Comparison of ENCODE assay signal across 21 cellular contexts in the genomic region with DNA sequence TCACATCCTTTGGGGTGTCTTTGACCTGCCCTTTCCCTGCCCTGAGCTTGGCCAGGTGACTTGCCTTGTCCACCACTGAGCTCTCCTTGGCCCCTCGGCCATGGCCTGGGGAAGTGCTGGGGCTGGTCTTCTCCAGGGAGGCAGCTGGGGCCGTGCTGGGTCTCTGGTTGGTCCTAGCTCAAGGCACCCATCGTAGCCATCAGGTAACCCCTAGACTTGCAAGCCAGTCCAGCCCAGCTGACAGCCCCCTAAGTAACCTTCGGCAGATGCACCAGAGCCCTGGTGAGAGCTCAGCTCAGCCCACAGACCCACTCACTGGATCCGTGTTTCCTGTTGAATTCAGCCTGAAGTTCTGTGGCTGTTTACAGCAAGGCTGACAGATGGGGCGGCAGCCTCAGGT.
DNase-seq lines count a peak whose midpoint lies in the region; ATAC-seq and TF ChIP-seq lines count a peak whose summit lies in the region.
"Had no signal": no experiment of that assay in that cellular context is flagged by ENCODE, and none has a peak within 500 bp of the region (broad histone marks: within the 10 kb centered on the region; RNA-seq: fewer than 3 reads in every experiment).

No MANE protein-coding gene starts in this region.

- no peak overlapping the region for H3K4me2 ChIP-seq in SK-N-SH
- H3K4me2 ChIP-seq in BLaER1 treated with 17β-estradiol and CSF1 and Interleukin-3, amounts not matched to agents 10 nM and 100 nM = peak overlapping the region in 10 of 11 experiments; percentile 23 to 87 (median 74); a peak in 18 of 22 replicates

- H3K9ac ChIP-seq in SK-N-SH (no peak overlapping the region), endodermal cell (ENCODE audit: extremely low read depth, low read length, poor library complexity, severe bottlenecking) (no peak overlapping the region)
- peak overlapping the region in 1 of 11 experiments; percentile 29; a peak in 1 of 22 replicates for H3K9ac ChIP-seq in BLaER1 treated with 17β-estradiol and CSF1 and Interleukin-3, amounts not matched to agents 10 nM and 100 nM

- TF ChIP-seq RAD21 in SK-N-SH (IDR thresholded peaks at IDR 0.05; ENCODE audit: low read length) = no peak

- no peaks in the 10 kb centered on the region for H3K36me3 Mint-ChIP-seq in endodermal cell (ENCODE audit: low read depth)
- H3K36me3 Mint-ChIP-seq in activated naive CD4-positive, alpha-beta T cell treated with anti-CD3 and anti-CD28 coated beads, Interleukin-2, amount 10 ng/mL, durations not matched to agents 7 days and 5 days = no peaks in the 10 kb centered on the region
- H3K36me3 Mint-ChIP-seq: CD4-positive, alpha-beta memory T cell had no signal

- TF ChIP-seq EP300 in SK-N-SH (IDR thresholded peaks at IDR 0.05; ENCODE audit: borderline replicate concordance in 1 of 2, low read depth in 1 of 2, low read length in 1 of 2) (no peak), stomach (IDR thresholded peaks at IDR 0.05) (no peak)

- H3K4me3 ChIP-seq in SK-N-SH (ENCODE audit: low read depth in 2 of 2, low read length in 1 of 2) (no peak overlapping the region), endodermal cell (ENCODE audit: low read length) (no peak overlapping the region), stomach (no peak overlapping the region)
- no peak overlapping the region for H3K4me3 ChIP-seq in BLaER1 treated with 17β-estradiol and CSF1 and Interleukin-3, amounts not matched to agents 10 nM and 100 nM

- H3K4me1 Mint-ChIP-seq in endodermal cell = no peaks in the 10 kb centered on the region
- H3K4me1 Mint-ChIP-seq in activated naive CD4-positive, alpha-beta T cell treated with anti-CD3 and anti-CD28 coated beads, Interleukin-2, amount 10 ng/mL, durations not matched to agents 7 days and 5 days = peaks cover 26% of the 10 kb centered on the region
- H3K4me1 Mint-ChIP-seq: CD4-positive, alpha-beta memory T cell had no signal

- TF ChIP-seq POLR2A in stomach (IDR thresholded peaks at IDR 0.05) = no peak

- no peak overlapping the region for H3K27ac ChIP-seq in SK-N-SH (ENCODE audit: low read depth in 2 of 2, low read length in 1 of 2)
- no peak overlapping the region for H3K27ac ChIP-seq in BLaER1 treated with 17β-estradiol and CSF1 and Interleukin-3, amounts not matched to agents 10 nM and 100 nM
- peak overlapping the region; percentile 50 for H3K27ac ChIP-seq in endodermal cell (ENCODE audit: low read depth, low read length)
- no peak overlapping the region for H3K27ac ChIP-seq in stomach

- H3K36me3 ChIP-seq in SK-N-SH (replicated peaks in 1 of 2; ENCODE audit: control insufficient read depth in 1 of 2, insufficient read depth in 2 of 2, low read length in 1 of 2) = no peaks in the 10 kb centered on the region
- H3K36me3 ChIP-seq in BLaER1 treated with 17β-estradiol and CSF1 and Interleukin-3, amounts not matched to agents 10 nM and 100 nM = no peaks in the 10 kb centered on the region
- no peaks in the 10 kb centered on the region for H3K36me3 ChIP-seq in endodermal cell (ENCODE audit: control insufficient read depth, insufficient read depth, low read length)
- H3K36me3 ChIP-seq in stomach = no peaks in the 10 kb centered on the region

- DNase-seq in SK-N-SH (peak; percentile 7), endodermal cell (no peak), stomach (peak; percentile 22)
- DNase-seq in activated naive CD4-positive, alpha-beta T cell treated with anti-CD3 and anti-CD28 coated beads, Interleukin-2, amount 10 ng/mL, durations not matched to agents 7 days and 5 days = no peak
- DNase-seq: 8988T; CD4-positive, alpha-beta memory T cell; GF-D8; GOT3; KBM-7; NCI-H1105; NCI-H1694; NCI-H2081 treated with DMSO at 0.1 percent for 48 hours; NCI-H510A; NCI-H748 treated with DMSO at 0.1 percent for 48 hours; NK-92 treated with Interleukin-12 subunit alpha and Interleukin-12 subunit beta, amount 100 ng/mL, for 24 hours; Right ventricle myocardium superior had no signal

- CTCF ChIA-PET in SK-N-SH (lab: Yijun Ruan, JAX) = no interaction called here
- CTCF ChIA-PET in activated naive CD4-positive, alpha-beta T cell treated with anti-CD3 and anti-CD28 coated beads, Interleukin-2, amount 10 ng/mL, durations not matched to agents 7 days and 5 days (lab: Charles Lee) = no interaction called here

- WGBS in SK-N-SH (ENCODE audit: low lambda C conversion rate) = 6% methylated on average over 3 of the region's 6 CpGs
- 82 to 91% methylated on average over 4 to 6 of the region's 6 CpGs for whole genome bisulfite sequencing in endodermal cell (ENCODE audit: insufficient coverage in 1 of 2, insufficient read length in 1 of 2), 2 experiments
- 75 to 88% (median 85%) methylated on average over 5 to 6 of the region's 6 CpGs for WGBS in stomach, 5 donors

- no peak for ATAC-seq in SK-N-SH treated with all-trans-retinoic acid at 6 μM for 48 hours
- no peak for ATAC-seq in GM21360 (IDR thresholded peaks at IDR 0.05; ENCODE audit: unreplicated experiment)
- no peak for ATAC-seq in HG02970 (IDR thresholded peaks at IDR 0.05; ENCODE audit: low FRiP score, unreplicated experiment)
- ATAC-seq: HepG2 had no signal

- TF ChIP-seq CTCF in SK-N-SH (IDR thresholded peaks at IDR 0.05) = no peak
- TF ChIP-seq CTCF in endodermal cell (conservative IDR thresholded peaks at IDR 0.05) = no peak
- no peak for TF ChIP-seq CTCF in stomach (IDR thresholded peaks at IDR 0.05)

- H3K4me1 ChIP-seq in SK-N-SH (ENCODE audit: control insufficient read depth in 1 of 2, insufficient read depth in 2 of 2, low read depth in 1 of 2, low read length in 1 of 2) (no peaks in the 10 kb centered on the region), endodermal cell (ENCODE audit: control insufficient read depth, insufficient read depth, low read length) (no peaks in the 10 kb centered on the region), stomach (no peaks in the 10 kb centered on the region)
- H3K4me1 ChIP-seq in BLaER1 treated with 17β-estradiol and CSF1 and Interleukin-3, amounts not matched to agents 10 nM and 100 nM = peaks cover 1 to 49% (median 30%) of the 10 kb centered on the region in 10 experiments; a peak in 19 of 20 replicates

- no peak overlapping the region for H3K27ac Mint-ChIP-seq in endodermal cell
- H3K27ac Mint-ChIP-seq in activated naive CD4-positive, alpha-beta T cell treated with anti-CD3 and anti-CD28 coated beads, Interleukin-2, amount 10 ng/mL, durations not matched to agents 7 days and 5 days = no peak overlapping the region
- H3K27ac Mint-ChIP-seq: CD4-positive, alpha-beta memory T cell had no signal

- no peak overlapping the region for H2AFZ ChIP-seq in SK-N-SH (ENCODE audit: low read depth)

- no peaks in the 10 kb centered on the region for H3K9me2 ChIP-seq in SK-N-SH

- no peaks in the 10 kb centered on the region for H4K20me1 ChIP-seq in SK-N-SH (ENCODE audit: insufficient read depth)
- peaks cover 0 to 3% (median 0%) of the 10 kb centered on the region in 11 experiments; a peak in 1 of 22 replicates for H4K20me1 ChIP-seq in BLaER1 treated with 17β-estradiol and CSF1 and Interleukin-3, amounts not matched to agents 10 nM and 100 nM

- peaks cover 13% of the 10 kb centered on the region for H3K9me3 Mint-ChIP-seq in endodermal cell
- H3K9me3 Mint-ChIP-seq in activated naive CD4-positive, alpha-beta T cell treated with anti-CD3 and anti-CD28 coated beads, Interleukin-2, amount 10 ng/mL, durations not matched to agents 7 days and 5 days = peaks cover 15% of the 10 kb centered on the region

- POLR2A ChIA-PET in SK-N-SH (lab: Yijun Ruan, JAX) = no interaction called here

- H3F3A ChIP-seq in SK-N-SH (replicated peaks; ENCODE audit: insufficient read depth) = no peaks in the 10 kb centered on the region

- H3K27me3 Mint-ChIP-seq in endodermal cell (ENCODE audit: insufficient read depth) = peaks cover 9% of the 10 kb centered on the region
- H3K27me3 Mint-ChIP-seq in activated naive CD4-positive, alpha-beta T cell treated with anti-CD3 and anti-CD28 coated beads, Interleukin-2, amount 10 ng/mL, durations not matched to agents 7 days and 5 days = peaks cover 63% of the 10 kb centered on the region

- intact Hi-C loops in stomach (cut with DNase I; ENCODE audit: low total_unique reads) = no loop called here

- H3K9me3 ChIP-seq in SK-N-SH = no peaks in the 10 kb centered on the region
- peaks cover 0 to 21% (median 5%) of the 10 kb centered on the region in 11 experiments; a peak in 7 of 22 replicates for H3K9me3 ChIP-seq in BLaER1 treated with 17β-estradiol and CSF1 and Interleukin-3, amounts not matched to agents 10 nM and 100 nM (replicated peaks in 1 of 11)
- H3K9me3 ChIP-seq in endodermal cell (ENCODE audit: control insufficient read depth, low read length) = no peaks in the 10 kb centered on the region
- H3K9me3 ChIP-seq in stomach = peaks cover 0 to 8% (median 4%) of the 10 kb centered on the region in 4 donors

- H3K79me2 ChIP-seq in SK-N-SH (ENCODE audit: insufficient read depth) = no peaks in the 10 kb centered on the region

- peaks cover 82% of the 10 kb centered on the region for H3K27me3 ChIP-seq in SK-N-SH (ENCODE audit: insufficient read depth)
- peaks cover 0 to 3% (median 0%) of the 10 kb centered on the region in 11 experiments; a peak in 2 of 22 replicates for H3K27me3 ChIP-seq in BLaER1 treated with 17β-estradiol and CSF1 and Interleukin-3, amounts not matched to agents 10 nM and 100 nM
- H3K27me3 ChIP-seq in endodermal cell (ENCODE audit: control insufficient read depth, insufficient read depth, low read length, poor library complexity, severe bottlenecking) = no peaks in the 10 kb centered on the region
- no peaks in the 10 kb centered on the region for H3K27me3 ChIP-seq in stomach

- H3K4me3 Mint-ChIP-seq in endodermal cell = no peak overlapping the region
- H3K4me3 Mint-ChIP-seq in activated naive CD4-positive, alpha-beta T cell treated with anti-CD3 and anti-CD28 coated beads, Interleukin-2, amount 10 ng/mL, durations not matched to agents 7 days and 5 days = no peak overlapping the region
- H3K4me3 Mint-ChIP-seq: CD4-positive, alpha-beta memory T cell had no signal

TF ChIP-seq in SK-N-SH treated with all-trans-retinoic acid at 6 μM for 48 hours, 23 proteins besides CTCF, POLR2A, EP300 and RAD21:
- no peak for TF ChIP-seq CSDC2 (CRISPR knock-in tag; IDR thresholded peaks at IDR 0.05)

Comparison
In these comparisons a context has a peak if more than half of its experiments do, and no peak if none do; other contexts are left out.
1. DNase-seq: peak in SK-N-SH (single experiment) and stomach (single experiment); none in endodermal cell (single experiment) and activated naive CD4-positive, alpha-beta T cell treated with anti-CD3 and anti-CD28 coated beads, Interleukin-2, amount 10 ng/mL, durations not matched to agents 7 days and 5 days (single experiment).